Comparison of ENCODE assay signal across 10 cellular contexts in genomic region chr16:718922-719321, GRCh38. TPM values are rescaled to one million over a fixed set of nuclear protein-coding genes. Genes with fewer than 3 reads are reported as not detected.
A peak's percentile ranks its signal among the peaks of the same experiment; 100 is the strongest.
DNase-seq lines count a peak whose midpoint lies in the region; ATAC-seq and TF ChIP-seq lines count a peak whose summit lies in the region.
"Had no signal": no experiment of that assay in that cellular context is flagged by ENCODE, and none has a peak within 500 bp of the region (broad histone marks: within the 10 kb centered on the region; RNA-seq: fewer than 3 reads in every experiment).

No MANE protein-coding gene starts in this region.

- peak overlapping the region in 1 of 2 experiments; percentile 0; a peak in 1 of 4 replicates for H3K4me3 ChIP-seq in Panc1 (ENCODE audit: low read depth in 2 of 2, low read length in 2 of 2)
- H3K4me3 ChIP-seq in duodenal mucosa (ENCODE audit: low read depth in 1 of 2, low read length in 2 of 2) = peak overlapping the region; percentile 7 to 25

- H3K9me3 ChIP-seq in Panc1 (ENCODE audit: control insufficient read depth, insufficient read depth, low read depth, low read length) = no peaks in the 10 kb centered on the region
- H3K9me3 ChIP-seq in duodenal mucosa (ENCODE audit: control insufficient read depth in 1 of 2, low read length in 2 of 2) = no peaks in the 10 kb centered on the region

- H3K4me1 Mint-ChIP-seq in activated T-cell treated with anti-CD3 and anti-CD28 coated beads, Interleukin-2, amount 50 U/mL, for 24 hours (ENCODE audit: low read depth) = peaks cover 29% of the 10 kb centered on the region
- peaks cover 27% of the 10 kb centered on the region for H3K4me1 Mint-ChIP-seq in stimulated activated effector memory CD8-positive, alpha-beta T cell treated with anti-CD3 and anti-CD28 coated beads, Interleukin-12 subunit alpha, Interleukin-12 subunit beta, amount 100 ng/mL, for 72 hours

- H3K27me3 ChIP-seq in Panc1 (ENCODE audit: control insufficient read depth, insufficient read depth, low read length) (no peaks in the 10 kb centered on the region), duodenal mucosa (ENCODE audit: control insufficient read depth in 1 of 2, insufficient read depth in 2 of 2, low read length in 2 of 2) (peaks cover 12 to 24% of the 10 kb centered on the region in 2 donors)

- TSS peak; percentile 23 for BruUV-seq in Panc1 (replicated peaks; lab: Mats Ljungman, UMichigan)

- H3K27ac Mint-ChIP-seq in activated T-cell treated with anti-CD3 and anti-CD28 coated beads, Interleukin-2, amount 50 U/mL, for 24 hours = peak overlapping the region; percentile 47
- H3K27ac Mint-ChIP-seq in stimulated activated effector memory CD8-positive, alpha-beta T cell treated with anti-CD3 and anti-CD28 coated beads, Interleukin-12 subunit alpha, Interleukin-12 subunit beta, amount 100 ng/mL, for 72 hours = peak overlapping the region; percentile 40

- intact Hi-C loops in Panc1 (cut with micrococcal nuclease; ENCODE audit: unreplicated experiment) = no loop called here

- peaks cover 12% of the 10 kb centered on the region for H3K36me3 Mint-ChIP-seq in activated T-cell treated with anti-CD3 and anti-CD28 coated beads, Interleukin-2, amount 50 U/mL, for 24 hours (ENCODE audit: low read depth)
- peaks cover 15% of the 10 kb centered on the region for H3K36me3 Mint-ChIP-seq in stimulated activated effector memory CD8-positive, alpha-beta T cell treated with anti-CD3 and anti-CD28 coated beads, Interleukin-12 subunit alpha, Interleukin-12 subunit beta, amount 100 ng/mL, for 72 hours

- no peaks in the 10 kb centered on the region for H3K9me3 Mint-ChIP-seq in activated T-cell treated with anti-CD3 and anti-CD28 coated beads, Interleukin-2, amount 50 U/mL, for 24 hours
- H3K9me3 Mint-ChIP-seq in stimulated activated effector memory CD8-positive, alpha-beta T cell treated with anti-CD3 and anti-CD28 coated beads, Interleukin-12 subunit alpha, Interleukin-12 subunit beta, amount 100 ng/mL, for 72 hours = no peaks in the 10 kb centered on the region

- H3K27ac ChIP-seq in Panc1 (ENCODE audit: low read length) (peak overlapping the region; percentile 88), duodenal mucosa (ENCODE audit: low read depth, low read length) (no peak overlapping the region)

- no peak for DNase-seq in activated T-cell treated with anti-CD3 and anti-CD28 coated beads, Interleukin-2, amount 50 U/mL, for 24 hours
- no peak for DNase-seq in activated T-cell treated with anti-CD3 and anti-CD28 coated beads, Interleukin-2, amount 50 U/mL, for 48 hours
- DNase-seq in Panc1 (ENCODE audit: low read depth, low spot score) = no peak
- DNase-seq in stimulated activated effector memory CD8-positive, alpha-beta T cell treated with anti-CD3 and anti-CD28 coated beads, Interleukin-12 subunit alpha, Interleukin-12 subunit beta, amount 100 ng/mL, for 72 hours (ENCODE audit: low spot score in 2 of 2) = no peak
- no peak for DNase-seq in GM13977 (ENCODE audit: low spot score)
- DNase-seq in erythroblast (lab: John Stamatoyannopoulos, UW) = no peak
- DNase-seq in NCI-H1694 treated with DMSO at 0.1 percent for 48 hours (lab: John Stamatoyannopoulos, UW) = no peak
- DNase-seq: central memory CD4-positive, alpha-beta T cell had no signal

- ATAC-seq in Panc1 = no peak
- ATAC-seq in stimulated activated effector memory CD8-positive, alpha-beta T cell treated with anti-CD3 and anti-CD28 coated beads, Interleukin-12 subunit alpha, Interleukin-12 subunit beta, amount 100 ng/mL, for 72 hours = no peak

- POLR2A ChIA-PET in Panc1 (lab: Charles Lee) = no interaction called here

- H3K36me3 ChIP-seq in Panc1 (ENCODE audit: control insufficient read depth, insufficient read depth, low read length) (no peaks in the 10 kb centered on the region; the same call in 1 of the 2 replicates), duodenal mucosa (ENCODE audit: control insufficient read depth in 1 of 2, insufficient read depth in 2 of 2, low read length in 2 of 2) (no peaks in the 10 kb centered on the region)

- TF ChIP-seq POLR2A in erythroblast (IDR thresholded peaks at IDR 0.05; ENCODE audit: low read length) = no peak

- H3K4me1 ChIP-seq in Panc1 (ENCODE audit: control insufficient read depth, insufficient read depth, low read length) (peaks cover 41% of the 10 kb centered on the region), duodenal mucosa (ENCODE audit: control insufficient read depth in 1 of 2, insufficient read depth in 2 of 2, low read length in 2 of 2) (peaks cover 27 to 45% of the 10 kb centered on the region in 2 donors)

- no peak overlapping the region for H3K9ac ChIP-seq in duodenal mucosa (ENCODE audit: low read depth in 1 of 2, low read length in 2 of 2)

- peak overlapping the region; percentile 85 for H3K4me3 Mint-ChIP-seq in activated T-cell treated with anti-CD3 and anti-CD28 coated beads, Interleukin-2, amount 50 U/mL, for 24 hours
- peak overlapping the region; percentile 80 for H3K4me3 Mint-ChIP-seq in stimulated activated effector memory CD8-positive, alpha-beta T cell treated with anti-CD3 and anti-CD28 coated beads, Interleukin-12 subunit alpha, Interleukin-12 subunit beta, amount 100 ng/mL, for 72 hours

- in situ Hi-C loops in Panc1 (cut with HindIII; ENCODE audit: low pct_unique_long_range_greater_than_20kb, low sequenced_read_pairs) (no loop called here), GM13977 (cut with MboI; ENCODE audit: low pct_unique_long_range_greater_than_20kb, low sequenced_read_pairs, unreplicated experiment) (no loop called here)

- CTCF ChIA-PET in Panc1 (lab: Charles Lee) = no interaction called here

- peaks cover 7% of the 10 kb centered on the region for H3K27me3 Mint-ChIP-seq in activated T-cell treated with anti-CD3 and anti-CD28 coated beads, Interleukin-2, amount 50 U/mL, for 24 hours

- TF ChIP-seq CTCF in Panc1 (IDR thresholded peaks at IDR 0.05) (no peak), GM13977 (IDR thresholded peaks at IDR 0.05; ENCODE audit: extremely low read depth, insufficient read depth, missing control alignments) (no peak)

RNA-seq across cellular contexts. Expression of gene ANTKMT, which starts 2.0 kb away (rescaled TPM):
- total RNA-seq in Panc1 (2021; ENCODE audit: unreplicated experiment) = 93.6 TPM
- 75.7 TPM for polyA plus RNA-seq in Panc1 (2012; ENCODE audit: insufficient read length)

RNA-seq across cellular contexts. Expression of gene METRN, which starts 4.0 kb away (rescaled TPM):
- 407 TPM for total RNA-seq in Panc1 (2021; ENCODE audit: unreplicated experiment)
- polyA plus RNA-seq in Panc1 (2012; ENCODE audit: insufficient read length) = 561 TPM

RNA-seq across cellular contexts. Expression of gene CCDC78, which starts 7.3 kb away (rescaled TPM):
- total RNA-seq in Panc1 (2021; ENCODE audit: unreplicated experiment) = 18.2 TPM
- polyA plus RNA-seq in Panc1 (2012; ENCODE audit: insufficient read length) = 23.6 TPM

RNA-seq across cellular contexts. Expression of gene HAGHL, which starts 8.0 kb away (rescaled TPM):
- total RNA-seq in Panc1 (2021; ENCODE audit: unreplicated experiment) = 41.1 TPM
- polyA plus RNA-seq in Panc1 (2012; ENCODE audit: insufficient read length) = 107 TPM

RNA-seq across cellular contexts. Expression of gene FBXL16, which starts 13.3 kb away (rescaled TPM):
- total RNA-seq in Panc1 (2021; ENCODE audit: unreplicated experiment) = 28.0 TPM
- polyA plus RNA-seq in Panc1 (2012; ENCODE audit: insufficient read length) = 46.0 TPM
- total RNA-seq: fibroblast of lung had no signal
